ENCODE assay signal across 26 cellular contexts in genomic region chr2:16138811-16139662, GRCh38.
"Had no signal": no experiment of that assay in that cellular context is flagged by ENCODE, and none has a peak within 500 bp of the region (broad histone marks: within the 10 kb centered on the region; RNA-seq: fewer than 3 reads in every experiment).

No MANE protein-coding gene starts in this region.

- H3K36me3 Mint-ChIP-seq: activated naive CD8-positive, alpha-beta T cell; memory B cell; naive thymus-derived CD8-positive, alpha-beta T cell; stimulated activated effector memory CD8-positive, alpha-beta T cell treated with anti-CD3 and anti-CD28 coated beads, Interleukin-12 subunit alpha, Interleukin-12 subunit beta, amount 100 ng/mL, for 72 hours; T-cell had no signal

- H3K9me3 Mint-ChIP-seq: T-helper 2 cell treated with Interferon-gamma antibody and Interleukin-4, amounts not matched to agents 5 μg/mL and 100 μg/mL, for 36 hours had no signal

- H3K4me1 Mint-ChIP-seq: activated CD4-positive, alpha-beta T cell treated with anti-CD3 and anti-CD28 coated beads for 36 hours; memory B cell; naive thymus-derived CD8-positive, alpha-beta T cell; stimulated activated effector memory CD8-positive, alpha-beta T cell treated with anti-CD3 and anti-CD28 coated beads, Interleukin-12 subunit alpha, Interleukin-12 subunit beta, amount 100 ng/mL, for 72 hours; stimulated activated naive CD8-positive, alpha-beta T cell treated with anti-CD3 and anti-CD28 coated beads, Interleukin-15, amount 100 ng/mL, for 72 hours; T-cell had no signal

- H3K4me1 ChIP-seq: gastrocnemius medialis, upper lobe of left lung had no signal

- H3K4me3 Mint-ChIP-seq: activated CD4-positive, alpha-beta T cell treated with anti-CD3 and anti-CD28 coated beads for 36 hours; activated naive CD8-positive, alpha-beta T cell; memory B cell; naive thymus-derived CD8-positive, alpha-beta T cell; stimulated activated effector memory CD8-positive, alpha-beta T cell treated with anti-CD3 and anti-CD28 coated beads, Interleukin-12 subunit alpha, Interleukin-12 subunit beta, amount 100 ng/mL, for 72 hours; stimulated activated naive CD8-positive, alpha-beta T cell treated with anti-CD3 and anti-CD28 coated beads, Interleukin-15, amount 100 ng/mL, for 72 hours; T-cell; T-helper 2 cell treated with Interferon-gamma antibody and Interleukin-4, amounts not matched to agents 5 μg/mL and 100 μg/mL, for 36 hours had no signal

- H3K27ac ChIP-seq: body of pancreas, gastrocnemius medialis, upper lobe of left lung had no signal

- ATAC-seq: activated CD4-positive, alpha-beta T cell treated with anti-CD3 and anti-CD28 coated beads for 36 hours; body of pancreas; gastrocnemius medialis; left cardiac atrium; naive thymus-derived CD8-positive, alpha-beta T cell; sciatic nerve; stimulated activated effector memory CD8-positive, alpha-beta T cell treated with anti-CD3 and anti-CD28 coated beads, Interleukin-12 subunit alpha, Interleukin-12 subunit beta, amount 100 ng/mL, for 72 hours; stimulated activated naive CD8-positive, alpha-beta T cell treated with anti-CD3 and anti-CD28 coated beads, Interleukin-15, amount 100 ng/mL, for 72 hours; T-cell had no signal

- H3K27ac Mint-ChIP-seq: activated CD4-positive, alpha-beta T cell treated with anti-CD3 and anti-CD28 coated beads for 36 hours; activated naive CD8-positive, alpha-beta T cell; memory B cell; naive thymus-derived CD8-positive, alpha-beta T cell; stimulated activated effector memory CD8-positive, alpha-beta T cell treated with anti-CD3 and anti-CD28 coated beads, Interleukin-12 subunit alpha, Interleukin-12 subunit beta, amount 100 ng/mL, for 72 hours; stimulated activated naive CD8-positive, alpha-beta T cell treated with anti-CD3 and anti-CD28 coated beads, Interleukin-15, amount 100 ng/mL, for 72 hours; T-cell; T-helper 2 cell treated with Interferon-gamma antibody and Interleukin-4, amounts not matched to agents 5 μg/mL and 100 μg/mL, for 36 hours had no signal

- H3K36me3 ChIP-seq: gastrocnemius medialis, upper lobe of left lung had no signal

- DNase-seq: activated CD4-positive, alpha-beta T cell treated with anti-CD3 and anti-CD28 coated beads for 36 hours; activated CD4-positive, alpha-beta T cell treated with anti-CD3 and anti-CD28 coated beads, Interleukin-2, amount 50 U/mL, for 48 hours; activated CD4-positive, CD25-positive, alpha-beta regulatory T cell; activated CD8-positive, alpha-beta memory T cell treated with anti-CD3 and anti-CD28 coated beads for 24 hours; activated effector memory CD4-positive, alpha-beta T cell treated with Interleukin-2 at 50 U/mL for 16 hours; activated naive CD4-positive, alpha-beta T cell treated with Interleukin-2 at 50 U/mL for 16 hours; anterior cingulate cortex; body of pancreas; dermis blood vessel endothelial cell; effector CD8-positive, alpha-beta T cell; gastrocnemius medialis; glutamatergic neuron; left cardiac atrium; midbrain; naive thymus-derived CD8-positive, alpha-beta T cell; small intestine; stimulated activated CD4-positive, alpha-beta T cell treated with anti-CD3 and anti-CD28 coated beads, Interleukin-4, amount 100 ng/mL, for 24 hours; stimulated activated naive CD8-positive, alpha-beta T cell treated with anti-CD3 and anti-CD28 coated beads, Interleukin-15, amount 100 ng/mL, for 72 hours; substantia nigra; T-cell; upper lobe of left lung had no signal

- H3K4me3 ChIP-seq: body of pancreas, gastrocnemius medialis, upper lobe of left lung had no signal

- H3K9me3 ChIP-seq: body of pancreas, gastrocnemius medialis, upper lobe of left lung had no signal

- H3K27me3 ChIP-seq: body of pancreas, gastrocnemius medialis, upper lobe of left lung had no signal

- H3K27me3 Mint-ChIP-seq: activated CD4-positive, alpha-beta T cell treated with anti-CD3 and anti-CD28 coated beads for 36 hours; stimulated activated naive CD8-positive, alpha-beta T cell treated with anti-CD3 and anti-CD28 coated beads, Interleukin-15, amount 100 ng/mL, for 72 hours; T-cell had no signal
